Comparison of ENCODE assay signal across 22 cellular contexts in genomic region chr5:58231041-58231440, GRCh38.
"Had no signal": no experiment of that assay in that cellular context is flagged by ENCODE, and none has a peak within 500 bp of the region (broad histone marks: within the 10 kb centered on the region; RNA-seq: fewer than 3 reads in every experiment).

No MANE protein-coding gene starts in this region.

- H3K27me3 Mint-ChIP-seq: activated B cell treated with CpG ODN at 0.5 μM for 24 hours had no signal

- ATAC-seq: activated T-cell treated with anti-CD3 and anti-CD28 coated beads, Interleukin-2, amount 50 U/mL, for 72 hours; body of pancreas; foreskin keratinocyte; left colon had no signal

- H3K27ac ChIP-seq: body of pancreas, foreskin keratinocyte, neural progenitor cell, ovary, tibial nerve had no signal

- H3K4me1 ChIP-seq: body of pancreas, neural progenitor cell, tibial nerve had no signal

- H3K9ac ChIP-seq: neural progenitor cell had no signal

- H3K4me3 ChIP-seq: body of pancreas, lung, neural progenitor cell, ovary, tibial nerve had no signal

- H3K27ac Mint-ChIP-seq: activated B cell treated with CpG ODN at 0.5 μM for 24 hours; activated CD4-positive, alpha-beta T cell treated with anti-CD3 and anti-CD28 coated beads, Interleukin-2, amount 10 ng/mL, durations not matched to agents 7 days and 5 days; activated naive CD8-positive, alpha-beta T cell; activated T-cell treated with anti-CD3 and anti-CD28 coated beads, Interleukin-2, amount 50 U/mL, for 72 hours; neural progenitor cell had no signal

- H3K4me2 ChIP-seq: neural progenitor cell had no signal

- H3K36me3 Mint-ChIP-seq: activated naive CD8-positive, alpha-beta T cell; neural progenitor cell had no signal

- H2AFZ ChIP-seq: neural progenitor cell had no signal

- H3K9me3 ChIP-seq: body of pancreas, ovary, tibial nerve had no signal

- H3K4me3 Mint-ChIP-seq: activated B cell treated with CpG ODN at 0.5 μM for 24 hours; activated CD4-positive, alpha-beta T cell treated with anti-CD3 and anti-CD28 coated beads, Interleukin-2, amount 10 ng/mL, durations not matched to agents 7 days and 5 days; activated naive CD8-positive, alpha-beta T cell; activated T-cell treated with anti-CD3 and anti-CD28 coated beads, Interleukin-2, amount 50 U/mL, for 72 hours; neural progenitor cell had no signal

- H3K36me3 ChIP-seq: neural progenitor cell, ovary, tibial nerve had no signal

- DNase-seq: activated B cell treated with CpG ODN at 0.5 μM for 24 hours; activated CD4-positive, alpha-beta T cell treated with anti-CD3 and anti-CD28 coated beads, Interleukin-2, amount 10 ng/mL, durations not matched to agents 7 days and 5 days; activated CD8-positive, alpha-beta memory T cell treated with anti-CD3 and anti-CD28 coated beads, Interleukin-2, amount 50 U/mL, for 48 hours; activated gamma-delta T cell; activated T-cell treated with anti-CD3 and anti-CD28 coated beads, Interleukin-2, amount 50 U/mL, for 72 hours; amygdala; body of pancreas; cortex of kidney; effector CD4-positive, alpha-beta T cell; glutamatergic neuron; hypothalamus; left colon; ovary; stimulated activated CD4-positive, alpha-beta T cell treated with anti-CD3 and anti-CD28 coated beads, Interleukin-2, amount 100 ng/mL, for 48 hours; stimulated activated naive CD4-positive, alpha-beta T cell treated with Interleukin-2 at 50 U/mL for 16 hours; substantia nigra; T-helper 2 cell had no signal

- H3K9me3 Mint-ChIP-seq: activated B cell treated with CpG ODN at 0.5 μM for 24 hours; activated CD4-positive, alpha-beta T cell treated with anti-CD3 and anti-CD28 coated beads, Interleukin-2, amount 10 ng/mL, durations not matched to agents 7 days and 5 days; activated T-cell treated with anti-CD3 and anti-CD28 coated beads, Interleukin-2, amount 50 U/mL, for 72 hours; neural progenitor cell had no signal

- H3K27me3 ChIP-seq: body of pancreas, foreskin keratinocyte, neural progenitor cell, ovary, tibial nerve had no signal

- H3K4me1 Mint-ChIP-seq: activated B cell treated with CpG ODN at 0.5 μM for 24 hours; activated CD4-positive, alpha-beta T cell treated with anti-CD3 and anti-CD28 coated beads, Interleukin-2, amount 10 ng/mL, durations not matched to agents 7 days and 5 days had no signal
